ENCODE assay signal across 9 cellular contexts in genomic region chr22:27799334-27800249, GRCh38. TPM values are rescaled to one million over a fixed set of nuclear protein-coding genes. Genes with fewer than 3 reads are reported as not detected.
DNase-seq lines count a peak whose midpoint lies in the region; ATAC-seq and TF ChIP-seq lines count a peak whose summit lies in the region.
"Had no signal": no experiment of that assay in that cellular context is flagged by ENCODE, and none has a peak within 500 bp of the region (broad histone marks: within the 10 kb centered on the region; RNA-seq: fewer than 3 reads in every experiment).

No MANE protein-coding gene starts in this region.

- H3K9ac ChIP-seq in IMR-90 (ENCODE audit: low read depth, low read length): no peak overlapping the region

- in situ Hi-C loops in IMR-90 (cut with MboI; ENCODE audit: low sequenced_read_pairs): loop anchor here (10.0 kb wide), 1 partner anchor 395 kb away; no protein-coding TSS in a partner anchor

- no peak overlapping the region for H3K27ac ChIP-seq in IMR-90 (ENCODE audit: insufficient read depth, low read length)
- peak overlapping the region; percentile 39 for H3K27ac ChIP-seq in cingulate gyrus (ENCODE audit: low read depth, low read length)
- peak overlapping the region in 1 of 2 donors; percentile 93 for H3K27ac ChIP-seq in testis

- H3K4me3 ChIP-seq in IMR-90 (ENCODE audit: insufficient read depth, low read depth, low read length) (peak overlapping the region; percentile 98), testis (peak overlapping the region; percentile 71 to 72)

- H2BK5ac ChIP-seq in IMR-90 (ENCODE audit: low read depth, low read length, poor library complexity, severe bottlenecking): no peak overlapping the region

- peak overlapping the region; percentile 97 for H2AFZ ChIP-seq in IMR-90 (replicated peaks; ENCODE audit: low read length, poor library complexity)

- 0 out of 2 replicates have a peak, but pooled peaks cover 3% of the 10 kb centered on the region for H3K9me1 ChIP-seq in IMR-90 (ENCODE audit: insufficient read depth, low read length)

- H4K91ac ChIP-seq in IMR-90 (ENCODE audit: insufficient read depth, low read depth, low read length): no peak overlapping the region

- H4K20me1 ChIP-seq in IMR-90 (ENCODE audit: insufficient read depth, low read length): peaks cover 8% of the 10 kb centered on the region

- H3K27me3 ChIP-seq in IMR-90 (ENCODE audit: control insufficient read depth, insufficient read depth, low read length): no peaks in the 10 kb centered on the region; the same call in 1 of the 2 replicates
- H3K27me3 ChIP-seq in testis: no peaks in the 10 kb centered on the region

- 42% methylated on average over 37 of the region's 71 CpGs; no CpG with 5 or more reads in 1 of the 2 experiments for WGBS in IMR-90 (ENCODE audit: extremely low coverage in 2 of 2, insufficient read length in 1 of 2), 2 experiments
- WGBS in testis, 2 donors: 38 to 43% methylated on average over 4 to 53 of the region's 71 CpGs

- peaks cover 23% of the 10 kb centered on the region; the same call in 1 of the 2 replicates for H3K36me3 ChIP-seq in IMR-90 (ENCODE audit: control insufficient read depth, insufficient read depth, low read length)
- H3K36me3 ChIP-seq in testis (ENCODE audit: low read depth, missing control alignments): no peaks in the 10 kb centered on the region

- H2AK5ac ChIP-seq in IMR-90 (ENCODE audit: low read depth, low read length): no peak overlapping the region

- H3K9me3 ChIP-seq in IMR-90 (ENCODE audit: control insufficient read depth, insufficient read depth, low read length) (no peaks in the 10 kb centered on the region), testis (no peaks in the 10 kb centered on the region)

- no peak overlapping the region for H4K8ac ChIP-seq in IMR-90 (ENCODE audit: low read depth in 2 of 2, low read length in 2 of 2)

- H3K4me1 ChIP-seq in IMR-90 (ENCODE audit: control insufficient read depth, insufficient read depth, low read length) (peaks cover 12% of the 10 kb centered on the region), testis (peaks cover 18% of the 10 kb centered on the region)

- no peak overlapping the region for H2BK15ac ChIP-seq in IMR-90 (ENCODE audit: low read depth, low read length)

- DNase-seq in IMR-90 (no peak), left lobe of liver (ENCODE audit: low spot score) (peak; percentile 65), testis (no peak), NCI-H187 treated with DMSO at 0.1 percent for 48 hours (lab: John Stamatoyannopoulos, UW) (no peak), amniotic stem cell (lab: John Stamatoyannopoulos, UW) (no peak), NCI-H2081 (lab: John Stamatoyannopoulos, UW) (no peak)
- DNase-seq in activated CD4-positive, alpha-beta T cell treated with anti-CD3 and anti-CD28 coated beads, Interleukin-2, amount 50 U/mL, for 1 hour: no peak
- DNase-seq: NCI-H774 had no signal

- H3K23ac ChIP-seq in IMR-90 (ENCODE audit: low read depth, low read length): peak overlapping the region; percentile 59; the same call in 1 of the 2 replicates

- intact Hi-C loops in IMR-90 (cut with micrococcal nuclease) (loop anchor here (5.0 to 10.0 kb wide), 6 partner anchors 68 to 907 kb away; no protein-coding TSS in a partner anchor), testis (cut with DNase I; ENCODE audit: low total_unique reads) (loop anchor here (10.0 kb wide), 1 partner anchor 395 kb away; no protein-coding TSS in a partner anchor)

- peak overlapping the region; percentile 65 for H2AK9ac ChIP-seq in IMR-90 (replicated peaks; ENCODE audit: low read depth, low read length, poor library complexity)

- POLR2A ChIA-PET in IMR-90 (lab: Charles Lee; ENCODE audit: unreplicated experiment): no interaction called here

- H3K79me1 ChIP-seq in IMR-90 (ENCODE audit: low read depth in 1 of 2, low read length in 2 of 2): no peaks in the 10 kb centered on the region; a peak in 2 of 4 replicates

- no peak overlapping the region for H3K56ac ChIP-seq in IMR-90 (ENCODE audit: extremely low read depth, insufficient read depth, low read length)

- H3K4ac ChIP-seq in IMR-90 (ENCODE audit: low read depth, low read length): no peak overlapping the region

- H4K5ac ChIP-seq in IMR-90 (ENCODE audit: low read depth, low read length): no peak overlapping the region

- no peak for TF ChIP-seq RAD21 in IMR-90 (IDR thresholded peaks at IDR 0.05; ENCODE audit: low read length)

- ATAC-seq in IMR-90 (ENCODE audit: low read depth) (no peak), left lobe of liver (peak; percentile 40)

- no peak for TF ChIP-seq CTCF in IMR-90 (conservative IDR thresholded peaks at IDR 0.05; ENCODE audit: low read depth, low read length)
- no peak for TF ChIP-seq CTCF in testis (IDR thresholded peaks at IDR 0.05)

- TF ChIP-seq POLR2A in IMR-90 (IDR thresholded peaks at IDR 0.05; ENCODE audit: low read depth, low read length) (no peak), testis (IDR thresholded peaks at IDR 0.05) (no peak)

- no peak overlapping the region for H2BK20ac ChIP-seq in IMR-90 (ENCODE audit: low read depth, low read length)

- BruUV-seq in IMR-90 (replicated peaks; lab: Mats Ljungman, UMichigan): no TSS peak

- H3K4me2 ChIP-seq in IMR-90 (ENCODE audit: low read depth, low read length): peak overlapping the region; percentile 77

- dilution Hi-C loops in IMR-90 (cut with HindIII; ENCODE audit: low sequenced_read_pairs, unreplicated experiment): no loop called here

- CTCF ChIA-PET in IMR-90 (lab: Yijun Ruan, JAX): interaction anchor here (0.6 to 1.3 kb wide), 2 partner anchors 22 to 1043 kb away, joined by 3 to 4 read pairs; no protein-coding TSS in a partner anchor

- H2BK120ac ChIP-seq in IMR-90 (ENCODE audit: low read depth, low read length): no peak overlapping the region

- no peak overlapping the region for H3K14ac ChIP-seq in IMR-90 (replicated peaks; ENCODE audit: low read depth, low read length)

- no peak overlapping the region for H3K18ac ChIP-seq in IMR-90 (ENCODE audit: low read depth, low read length)

TF ChIP-seq in IMR-90, 13 proteins besides CTCF, POLR2A, EP300 and RAD21:
- TF ChIP-seq ELK1 (IDR thresholded peaks at IDR 0.05; ENCODE audit: borderline replicate concordance, low read depth, low read length): no peak
- TF ChIP-seq CHD1 (IDR thresholded peaks at IDR 0.05; ENCODE audit: low read depth, low read length): no peak
- no peak for TF ChIP-seq MAFK (IDR thresholded peaks at IDR 0.05; ENCODE audit: low read depth, low read length)
- no peak for TF ChIP-seq FOS (IDR thresholded peaks at IDR 0.05; ENCODE audit: low read depth, low read length)
- TF ChIP-seq, protein P1, sequence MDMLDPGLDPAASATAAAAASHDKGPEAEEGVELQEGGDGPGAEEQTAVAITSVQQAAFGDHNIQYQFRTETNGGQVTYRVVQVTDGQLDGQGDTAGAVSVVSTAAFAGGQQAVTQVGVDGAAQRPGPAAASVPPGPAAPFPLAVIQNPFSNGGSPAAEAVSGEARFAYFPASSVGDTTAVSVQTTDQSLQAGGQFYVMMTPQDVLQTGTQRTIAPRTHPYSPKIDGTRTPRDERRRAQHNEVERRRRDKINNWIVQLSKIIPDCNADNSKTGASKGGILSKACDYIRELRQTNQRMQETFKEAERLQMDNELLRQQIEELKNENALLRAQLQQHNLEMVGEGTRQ (IDR thresholded peaks at IDR 0.05; ENCODE audit: low read depth, low read length): no peak
- TF ChIP-seq RFX5 (IDR thresholded peaks at IDR 0.05; ENCODE audit: low read depth, low read length): no peak
- TF ChIP-seq NFE2L2 (IDR thresholded peaks at IDR 0.05; ENCODE audit: low read depth, low read length): no peak
- no peak for TF ChIP-seq MXI1 (IDR thresholded peaks at IDR 0.05; ENCODE audit: borderline replicate concordance, low read depth, low read length)
- no peak for TF ChIP-seq MAZ (IDR thresholded peaks at IDR 0.05; ENCODE audit: borderline replicate concordance, low read depth, low read length)
- TF ChIP-seq BHLHE40 (IDR thresholded peaks at IDR 0.05; ENCODE audit: low read depth, low read length): no peak
- TF ChIP-seq RCOR1 (IDR thresholded peaks at IDR 0.05; ENCODE audit: insufficient replicate concordance, low read length): no peak
- no peak for TF ChIP-seq SMC3 (IDR thresholded peaks at IDR 0.05; ENCODE audit: low read depth, low read length)
- TF ChIP-seq CEBPB (IDR thresholded peaks at IDR 0.05; ENCODE audit: low read depth, low read length): no peak
TF ChIP-seq in IMR-90: peak in this region for 0.

RNA-seq across cellular contexts. Expression of gene MN1, which starts 2.0 kb away (rescaled TPM):
- 0.28 and 0.36 TPM in 2 replicates for total RNA-seq in IMR-90 (2012; rRNA removed)
- 1.3 and 1.9 TPM in 2 replicates for polyA plus RNA-seq in IMR-90 (2012; rRNA removed)
- polyA plus RNA-seq in IMR-90 (2012; cell fraction: cytosol; rRNA removed): 0.51 and 3.8 TPM in 2 replicates
- 1.5 and 2.2 TPM in 2 replicates for polyA plus RNA-seq in IMR-90 (2012; cell fraction: nucleus; rRNA removed; ENCODE audit: low replicate concordance)
- 1.2 TPM for total RNA-seq in left lobe of liver
- 1 to 10 TPM; 3.2 to 4.3 TPM for total RNA-seq in testis
- polyA plus RNA-seq in testis (ENCODE audit: insufficient read depth, low read depth, low replicate concordance): 5.6 TPM
